ENCODE assay signal across 31 cellular contexts in genomic region chr3:16109929-16110328, GRCh38.
"Had no signal": no experiment of that assay in that cellular context is flagged by ENCODE, and none has a peak within 500 bp of the region (broad histone marks: within the 10 kb centered on the region; RNA-seq: fewer than 3 reads in every experiment).

No MANE protein-coding gene starts in this region.

- H3K4me3 ChIP-seq: gastroesophageal sphincter, ovary, prostate gland, testis, transverse colon, vagina had no signal

- H3K9me3 ChIP-seq: gastroesophageal sphincter, neutrophil, ovary, prostate gland, testis, transverse colon, vagina had no signal

- ATAC-seq: gastroesophageal sphincter, left colon, SK-N-SH treated with all-trans-retinoic acid at 6 μM for 48 hours, T-helper 17 cell, WTC11 had no signal

- H3K36me3 ChIP-seq: gastroesophageal sphincter, neutrophil, ovary, prostate gland, transverse colon, vagina had no signal

- H3K27ac ChIP-seq: gastroesophageal sphincter, neutrophil, ovary, prostate gland, testis, transverse colon, vagina had no signal

- H3K4me1 ChIP-seq: gastroesophageal sphincter, prostate gland, testis, transverse colon had no signal

- DNase-seq: activated CD4-positive, alpha-beta memory T cell treated with anti-CD3 and anti-CD28 coated beads, Interleukin-2, amount 10 ng/mL, durations not matched to agents 7 days and 5 days; activated CD4-positive, alpha-beta T cell treated with anti-CD3 and anti-CD28 coated beads for 1 hour; activated CD4-positive, alpha-beta T cell treated with anti-CD3 and anti-CD28 coated beads, Interleukin-2, amount 10 ng/mL, durations not matched to agents 7 days and 5 days; activated CD8-positive, alpha-beta memory T cell treated with anti-CD3 and anti-CD28 coated beads, Interleukin-2, amount 50 U/mL, for 48 hours; activated gamma-delta T cell treated with Interleukin-2 at 50 U/mL for 16 hours; activated naive CD4-positive, alpha-beta T cell treated with anti-CD3 and anti-CD28 coated beads, Interleukin-2, amount 50 U/mL, for 16 hours; activated T-cell treated with anti-CD3 and anti-CD28 coated beads, Interleukin-2, amount 50 U/mL, for 24 hours; amygdala; caudate nucleus; effector CD8-positive, alpha-beta T cell; erythroblast; hypothalamus; immature natural killer cell; kidney; left colon; mammary epithelial cell; naive B cell; nephron progenitor cell; ovary; right cardiac atrium; stimulated activated CD4-positive, alpha-beta T cell treated with anti-CD3 and anti-CD28 coated beads, Interleukin-2, amount 100 ng/mL, for 48 hours; stimulated activated naive CD4-positive, alpha-beta T cell treated with Interleukin-2 at 50 U/mL for 16 hours; T-helper 17 cell; testis; transverse colon had no signal

- H3K27me3 ChIP-seq: gastroesophageal sphincter, neutrophil, ovary, testis, transverse colon, vagina had no signal
